In genomic region chr10:47915849-47916548, GRCh38 we compare ENCODE assay signal across 6 cellular contexts. TPM values are rescaled to one million over a fixed set of nuclear protein-coding genes. Genes with fewer than 3 reads are reported as not detected.
"Had no signal": no experiment of that assay in that cellular context is flagged by ENCODE, and none has a peak within 500 bp of the region (broad histone marks: within the 10 kb centered on the region; RNA-seq: fewer than 3 reads in every experiment).

No MANE protein-coding gene starts in this region.

RNA-seq across cellular contexts. Expression of gene NPY4R2, which starts 2.5 kb away (rescaled TPM):
- total RNA-seq: activated CD4-positive, alpha-beta memory T cell treated with anti-CD3 and anti-CD28 coated beads for 36 hours; activated naive CD8-positive, alpha-beta T cell treated with anti-CD3 and anti-CD28 coated beads, Interleukin-2, amount 10 ng/mL, durations not matched to agents 7 days and 5 days; neural crest cell; smooth muscle cell; thyroid gland had no signal
- polyA plus RNA-seq: immature natural killer cell, smooth muscle cell had no signal
